ENCODE assay signal across 19 cellular contexts in genomic region chr14:20707622-20708021, GRCh38. TPM values are rescaled to one million over a fixed set of nuclear protein-coding genes. Genes with fewer than 3 reads are reported as not detected.
DNase-seq lines count a peak whose midpoint lies in the region; ATAC-seq, FAIRE-seq and TF ChIP-seq lines count a peak whose summit lies in the region.
"Had no signal": no experiment of that assay in that cellular context is flagged by ENCODE, and none has a peak within 500 bp of the region (broad histone marks: within the 10 kb centered on the region; RNA-seq: fewer than 3 reads in every experiment).

No MANE protein-coding gene starts in this region.

- H3K36me3 Mint-ChIP-seq in T-cell: no peaks in the 10 kb centered on the region
- H3K36me3 Mint-ChIP-seq: CD14-positive monocyte had no signal

- H3K9ac ChIP-seq in HepG2 (ENCODE audit: insufficient read depth, low read depth, low read length): no peak overlapping the region

- H3K9me3 ChIP-seq in heart left ventricle (no peaks in the 10 kb centered on the region), HepG2 (ENCODE audit: low read length) (peaks cover 5% of the 10 kb centered on the region; the same call in 1 of the 2 replicates), upper lobe of left lung (peaks cover 0 to 3% (median 0%) of the 10 kb centered on the region in 4 donors)
- H3K9me3 ChIP-seq: transverse colon had no signal

- no peak for ATAC-seq in heart left ventricle
- no peak for ATAC-seq in Right ventricle myocardium inferior
- no peak for ATAC-seq in HepG2
- ATAC-seq in upper lobe of left lung (ENCODE audit: low FRiP score in 2 of 2): peak; percentile 41 to 54
- no peak for ATAC-seq in T-cell (replicated peaks in 1 of 4)
- ATAC-seq in HG02970 (IDR thresholded peaks at IDR 0.05; ENCODE audit: low FRiP score, unreplicated experiment): no peak
- ATAC-seq: activated CD4-positive, CD25-positive, alpha-beta regulatory T cell treated with anti-CD3 and anti-CD28 coated beads, Interleukin-2, amount 50 U/mL, for 24 hours had no signal

- POLR2A ChIA-PET in HepG2 (lab: Yijun Ruan, JAX): no interaction called here
- POLR2A ChIA-PET in T-cell (lab: Charles Lee): no interaction called here

- no peaks in the 10 kb centered on the region for H3K4me1 Mint-ChIP-seq in T-cell

- peaks cover 0 to 4% of the 10 kb centered on the region in 2 donors for H3K27me3 Mint-ChIP-seq in T-cell

- no peak for FAIRE-seq in HepG2 (lab: Jason Lieb, UNC)
- FAIRE-seq: A204.1, RCC 7860 had no signal

- H3K79me2 ChIP-seq in HepG2 (ENCODE audit: insufficient read depth, low read length): no peaks in the 10 kb centered on the region

- H4K20me1 ChIP-seq in HepG2 (ENCODE audit: insufficient read depth, low read length): no peaks in the 10 kb centered on the region

- no TSS peak for BruUV-seq in HepG2 (replicated peaks; lab: Mats Ljungman, UMichigan)

- H3K9me3 Mint-ChIP-seq in T-cell: no peaks in the 10 kb centered on the region

- intact Hi-C loops in heart left ventricle (cut with DNase I) (loop anchor here in 3 of 10 donors (5.0 to 10.0 kb wide), 3 partner anchors 50 to 267 kb away; no protein-coding TSS in a partner anchor), Right ventricle myocardium inferior (cut with DNase I) (no loop called here), HepG2 (cut with micrococcal nuclease; ENCODE audit: unreplicated experiment) (no loop called here)

- TF ChIP-seq EP300 in HepG2 (IDR thresholded peaks at IDR 0.05; ENCODE audit: low read depth in 2 of 2, low read length in 2 of 2): no peak
- TF ChIP-seq EP300 in HepG2 (CRISPR knock-in tag; IDR thresholded peaks at IDR 0.05; ENCODE audit: borderline replicate concordance): no peak
- TF ChIP-seq EP300 in upper lobe of left lung (IDR thresholded peaks at IDR 0.05): peak in 1 of 4 donors; percentile 92

- in situ Hi-C loops in HepG2 (cut with HindIII; ENCODE audit: extremely low pct_ligation_motif_present, low pct_unique_long_range_greater_than_20kb): no loop called here

- CTCF ChIA-PET in HepG2 (lab: Yijun Ruan, JAX; ENCODE audit: low intra/inter-chr PET ratio, low total read pairs) (no interaction called here), T-cell (lab: Charles Lee) (interaction anchor here (0.5 to 0.6 kb wide), 3 partner anchors 9 to 163 kb away, joined by 3 to 4 read pairs (median 3); no protein-coding TSS in a partner anchor)

- DNase-seq in heart left ventricle (no peak), Right ventricle myocardium inferior (ENCODE audit: missing footprints) (no peak), dermis blood vessel endothelial cell (peak; percentile 63), HepG2 (ENCODE audit: low spot score) (no peak), upper lobe of left lung (peak in 1 of 2 donors; percentile 64), COLO829 (ENCODE audit: low spot score) (no peak), T-cell (no peak)
- DNase-seq: activated gamma-delta T cell treated with Interleukin-2 at 50 U/mL for 16 hours; EL; H7; mesenchymal stem cell; NCI-H82; stimulated activated CD4-positive, alpha-beta T cell treated with anti-CD3 and anti-CD28 coated beads, Interleukin-4, amount 100 ng/mL, for 4 hours; transverse colon had no signal

- H3K36me3 ChIP-seq in heart left ventricle (no peaks in the 10 kb centered on the region), HepG2 (replicated peaks in 1 of 2; ENCODE audit: control insufficient read depth in 1 of 2, insufficient read depth in 2 of 2, low read length in 2 of 2) (no peaks in the 10 kb centered on the region), upper lobe of left lung (no peaks in the 10 kb centered on the region)
- H3K36me3 ChIP-seq: transverse colon had no signal

- 41 to 75% (median 66%) methylated on average over 2 of the region's 2 CpGs for WGBS in heart left ventricle, 4 donors
- WGBS in HepG2 (ENCODE audit: low lambda C conversion rate): 48% methylated on average over 2 of the region's 2 CpGs
- 57 to 65% methylated on average over 2 of the region's 2 CpGs for WGBS in upper lobe of left lung, 2 donors

- TF ChIP-seq POLR2A in heart left ventricle (IDR thresholded peaks at IDR 0.05) (no peak), HepG2 (IDR thresholded peaks at IDR 0.05; ENCODE audit: insufficient read depth in 1 of 2, low read depth in 2 of 2, low read length in 2 of 2) (no peak), upper lobe of left lung (IDR thresholded peaks at IDR 0.05) (no peak)

- H2AFZ ChIP-seq in HepG2 (ENCODE audit: low read length): no peak overlapping the region

- H3K4me2 ChIP-seq in HepG2 (ENCODE audit: low read depth, low read length): 0 out of 2 replicates have a peak overlapping the region, but pooled peaks have one; percentile 18

- H3K4me1 ChIP-seq in heart left ventricle: peaks cover 0 to 15% (median 2%) of the 10 kb centered on the region in 12 donors
- H3K4me1 ChIP-seq in HepG2 (ENCODE audit: insufficient read depth, low read length): peaks cover 9% of the 10 kb centered on the region
- H3K4me1 ChIP-seq in upper lobe of left lung: peaks cover 12 to 38% (median 23%) of the 10 kb centered on the region in 4 donors
- H3K4me1 ChIP-seq: transverse colon had no signal

- H3K4me3 ChIP-seq in heart left ventricle: no peak overlapping the region
- no peak overlapping the region for H3K4me3 ChIP-seq in HepG2 (replicated peaks in 1 of 3; ENCODE audit: insufficient read depth in 1 of 3, low read depth in 2 of 3, low read length in 3 of 3)
- no peak overlapping the region for H3K4me3 ChIP-seq in upper lobe of left lung
- H3K4me3 ChIP-seq: transverse colon had no signal

- H3K27ac ChIP-seq in heart left ventricle: peak overlapping the region in 7 of 12 donors; percentile 1 to 71 (median 25)
- H3K27ac ChIP-seq in HepG2 (ENCODE audit: extremely low read length, insufficient read depth, low read length): no peak overlapping the region
- peak overlapping the region; percentile 45 to 76 (median 70) for H3K27ac ChIP-seq in upper lobe of left lung
- H3K27ac ChIP-seq: transverse colon had no signal

- no peak overlapping the region for H3K27ac Mint-ChIP-seq in T-cell
- H3K27ac Mint-ChIP-seq: CD14-positive monocyte had no signal

- TF ChIP-seq RAD21 in HepG2 (CRISPR knock-in tag; IDR thresholded peaks at IDR 0.05): no peak

- H3K27me3 ChIP-seq in heart left ventricle (no peaks in the 10 kb centered on the region), HepG2 (ENCODE audit: control insufficient read depth in 1 of 2, insufficient read depth in 2 of 2, low read length in 2 of 2) (no peaks in the 10 kb centered on the region), upper lobe of left lung (no peaks in the 10 kb centered on the region)
- H3K27me3 ChIP-seq: transverse colon had no signal

- TF ChIP-seq CTCF in heart left ventricle (IDR thresholded peaks at IDR 0.05) (no peak), HepG2 (CRISPR knock-in tag; IDR thresholded peaks at IDR 0.05) (no peak), upper lobe of left lung (IDR thresholded peaks at IDR 0.05) (no peak)

- no peak overlapping the region for H3K4me3 Mint-ChIP-seq in T-cell
- H3K4me3 Mint-ChIP-seq: CD14-positive monocyte had no signal

RNA-seq across cellular contexts. Expression of gene ANG, which starts 19.1 kb away (rescaled TPM):
- total RNA-seq in heart left ventricle (1 to 10 TPM; 2.1 to 9.3 (median 4.0) TPM), Right ventricle myocardium inferior (4.5 TPM), dermis blood vessel endothelial cell (6.3 and 6.4 TPM in 2 replicates), HepG2 (2016; rRNA removed; fragmentation: Illumina TruSeq; extraction: Trizol) (50.4 and 83.6 TPM in 2 replicates), upper lobe of left lung (10 to 100 TPM; 16.8 to 47.4 (median 29.5) TPM), T-cell (1 to 10 TPM in 1 of 5 donors, under 1 TPM in 2, not detected in 2; 0.85 to 1.4 (median 0.99) TPM)
- polyA plus RNA-seq in heart left ventricle (1 to 10 TPM; 3.3 to 4.3 TPM), HepG2 (2011; rRNA removed) (401 and 507 TPM in 2 replicates)
- total RNA-seq in HepG2 (2016; cell fraction: cytosol; rRNA removed; fragmentation: Illumina TruSeq; extraction: Trizol; ENCODE audit: low read depth): 23.2 and 27.0 TPM in 2 replicates
- total RNA-seq in HepG2 (2016; cell fraction: insoluble cytoplasmic fraction; rRNA removed; fragmentation: Illumina TruSeq; extraction: Trizol): 48.4 and 82.5 TPM in 2 replicates
- 22.2 and 27.0 TPM in 2 replicates for total RNA-seq in HepG2 (2016; cell fraction: membrane; rRNA removed; fragmentation: Illumina TruSeq; extraction: Trizol)
- 69.5 and 76.6 TPM in 2 replicates for total RNA-seq in HepG2 (2016; cell fraction: nucleus; rRNA removed; fragmentation: Illumina TruSeq; extraction: Trizol)
- polyA plus RNA-seq in HepG2 (2011; cell fraction: cytosol; rRNA removed): 420 and 539 TPM in 2 replicates
- polyA plus RNA-seq in HepG2 (2011; cell fraction: nucleus; rRNA removed): 150 and 205 TPM in 2 replicates
- polyA plus RNA-seq in HepG2 (2012): 329 and 401 TPM in 2 replicates
- 25.5 and 31.5 TPM in 2 replicates for polyA plus RNA-seq in HepG2 (2016; cell fraction: cytosol; fragmentation: Illumina TruSeq; extraction: Trizol; ENCODE audit: low read depth)
- polyA plus RNA-seq in HepG2 (2016; cell fraction: insoluble cytoplasmic fraction; fragmentation: Illumina TruSeq; extraction: Trizol; ENCODE audit: low read depth): 65.2 and 70.4 TPM in 2 replicates
- 23.0 and 26.6 TPM in 2 replicates for polyA plus RNA-seq in HepG2 (2016; cell fraction: membrane; fragmentation: Illumina TruSeq; extraction: Trizol; ENCODE audit: low read depth)
- 153 and 158 TPM in 2 replicates for polyA plus RNA-seq in HepG2 (2016; cell fraction: nucleus; fragmentation: Illumina TruSeq; extraction: Trizol; ENCODE audit: insufficient read depth, low read depth)
- polyA minus RNA-seq in HepG2 (2011; rRNA and poly(A)+ RNA removed; ENCODE audit: low replicate concordance): 12.3 and 417 TPM in 2 replicates
- polyA minus RNA-seq in HepG2 (2011; cell fraction: cytosol; rRNA and poly(A)+ RNA removed): 112 and 146 TPM in 2 replicates
- polyA minus RNA-seq in HepG2 (2011; cell fraction: nucleus; rRNA and poly(A)+ RNA removed): 99.3 and 162 TPM in 2 replicates

RNA-seq across cellular contexts. Expression of gene RNASE4, which starts 23.3 kb away (rescaled TPM):
- 10 to 100 TPM in 3 of 9 donors, 1 to 10 TPM in 6; 4.7 to 22.2 (median 8.1) TPM for total RNA-seq in heart left ventricle
- polyA plus RNA-seq in heart left ventricle: 1 to 10 TPM; 9.8 TPM
- total RNA-seq in Right ventricle myocardium inferior: 11.9 TPM
- 11.4 and 25.7 TPM in 2 replicates for total RNA-seq in dermis blood vessel endothelial cell
- total RNA-seq in HepG2 (2016; rRNA removed; fragmentation: Illumina TruSeq; extraction: Trizol): 72.6 and 109 TPM in 2 replicates
- total RNA-seq in HepG2 (2016; cell fraction: cytosol; rRNA removed; fragmentation: Illumina TruSeq; extraction: Trizol; ENCODE audit: low read depth): 10.9 and 11.4 TPM in 2 replicates
- 67.4 and 98.7 TPM in 2 replicates for total RNA-seq in HepG2 (2016; cell fraction: insoluble cytoplasmic fraction; rRNA removed; fragmentation: Illumina TruSeq; extraction: Trizol)
- 28.9 and 30.2 TPM in 2 replicates for total RNA-seq in HepG2 (2016; cell fraction: membrane; rRNA removed; fragmentation: Illumina TruSeq; extraction: Trizol)
- total RNA-seq in HepG2 (2016; cell fraction: nucleus; rRNA removed; fragmentation: Illumina TruSeq; extraction: Trizol): 95.6 and 108 TPM in 2 replicates
- 983 and 1,053 TPM in 2 replicates for polyA plus RNA-seq in HepG2 (2011; rRNA removed)
- polyA plus RNA-seq in HepG2 (2011; cell fraction: cytosol; rRNA removed): 857 and 1,050 TPM in 2 replicates
- 311 and 364 TPM in 2 replicates for polyA plus RNA-seq in HepG2 (2011; cell fraction: nucleus; rRNA removed)
- 204 and 361 TPM in 2 replicates for polyA plus RNA-seq in HepG2 (2012)
- polyA plus RNA-seq in HepG2 (2016; cell fraction: cytosol; fragmentation: Illumina TruSeq; extraction: Trizol; ENCODE audit: low read depth): 16.1 and 18.9 TPM in 2 replicates
- polyA plus RNA-seq in HepG2 (2016; cell fraction: insoluble cytoplasmic fraction; fragmentation: Illumina TruSeq; extraction: Trizol; ENCODE audit: low read depth): 74.2 and 86.3 TPM in 2 replicates
- 32.5 and 32.6 TPM in 2 replicates for polyA plus RNA-seq in HepG2 (2016; cell fraction: membrane; fragmentation: Illumina TruSeq; extraction: Trizol; ENCODE audit: low read depth)
- 155 and 191 TPM in 2 replicates for polyA plus RNA-seq in HepG2 (2016; cell fraction: nucleus; fragmentation: Illumina TruSeq; extraction: Trizol; ENCODE audit: insufficient read depth, low read depth)
- 8.4 and 784 TPM in 2 replicates for polyA minus RNA-seq in HepG2 (2011; rRNA and poly(A)+ RNA removed; ENCODE audit: low replicate concordance)
- polyA minus RNA-seq in HepG2 (2011; cell fraction: cytosol; rRNA and poly(A)+ RNA removed): 239 and 293 TPM in 2 replicates
- polyA minus RNA-seq in HepG2 (2011; cell fraction: nucleus; rRNA and poly(A)+ RNA removed): 93.9 and 153 TPM in 2 replicates
- 100 to 1,000 TPM in 1 of 6 donors, 10 to 100 TPM in 5; 14.7 to 108 (median 26.7) TPM for total RNA-seq in upper lobe of left lung
- under 1 TPM in 4 of 5 donors, not detected in 1; 0.46 to 0.86 (median 0.56) TPM for total RNA-seq in T-cell

RNA-seq across cellular contexts. Expression of gene EDDM3A, which starts 38.1 kb away (rescaled TPM):
- total RNA-seq in heart left ventricle (not detected), Right ventricle myocardium inferior (not detected), dermis blood vessel endothelial cell (not detected in 2 replicates), HepG2 (2016; rRNA removed; fragmentation: Illumina TruSeq; extraction: Trizol) (not detected in 2 replicates), upper lobe of left lung (not detected), T-cell (not detected)
- polyA plus RNA-seq in heart left ventricle (not detected), HepG2 (2011; rRNA removed) (not detected in 2 replicates)
- total RNA-seq in HepG2 (2016; cell fraction: cytosol; rRNA removed; fragmentation: Illumina TruSeq; extraction: Trizol; ENCODE audit: low read depth): not detected in 2 replicates
- not detected in 2 replicates for total RNA-seq in HepG2 (2016; cell fraction: insoluble cytoplasmic fraction; rRNA removed; fragmentation: Illumina TruSeq; extraction: Trizol)
- not detected in 2 replicates for total RNA-seq in HepG2 (2016; cell fraction: membrane; rRNA removed; fragmentation: Illumina TruSeq; extraction: Trizol)
- not detected in 2 replicates for total RNA-seq in HepG2 (2016; cell fraction: nucleus; rRNA removed; fragmentation: Illumina TruSeq; extraction: Trizol)
- polyA plus RNA-seq in HepG2 (2011; cell fraction: cytosol; rRNA removed): not detected in 2 replicates
- not detected in 2 replicates for polyA plus RNA-seq in HepG2 (2011; cell fraction: nucleus; rRNA removed)
- polyA plus RNA-seq in HepG2 (2012): not detected in 2 replicates
- polyA plus RNA-seq in HepG2 (2016; cell fraction: cytosol; fragmentation: Illumina TruSeq; extraction: Trizol; ENCODE audit: low read depth): not detected in 2 replicates
- polyA plus RNA-seq in HepG2 (2016; cell fraction: insoluble cytoplasmic fraction; fragmentation: Illumina TruSeq; extraction: Trizol; ENCODE audit: low read depth): not detected in 2 replicates
- polyA plus RNA-seq in HepG2 (2016; cell fraction: membrane; fragmentation: Illumina TruSeq; extraction: Trizol; ENCODE audit: low read depth): not detected in 2 replicates
- not detected in 2 replicates for polyA plus RNA-seq in HepG2 (2016; cell fraction: nucleus; fragmentation: Illumina TruSeq; extraction: Trizol; ENCODE audit: insufficient read depth, low read depth)
- polyA minus RNA-seq in HepG2 (2011; rRNA and poly(A)+ RNA removed; ENCODE audit: low replicate concordance): not detected in 2 replicates
- not detected in 2 replicates for polyA minus RNA-seq in HepG2 (2011; cell fraction: cytosol; rRNA and poly(A)+ RNA removed)
- not detected in 2 replicates for polyA minus RNA-seq in HepG2 (2011; cell fraction: nucleus; rRNA and poly(A)+ RNA removed)
- total RNA-seq: H7, transverse colon had no signal
- polyA plus RNA-seq: CD14-positive monocyte had no signal

Comparison
In these comparisons a context has a peak if more than half of its experiments do, and no peak if none do; other contexts are left out.
1. ATAC-seq: peak in upper lobe of left lung (2 of 2); none in heart left ventricle (0 of 4), Right ventricle myocardium inferior (single experiment), HepG2 (single experiment), T-cell (0 of 4) and HG02970 (single experiment).